9 cellular contexts compared by ENCODE assay signal in the genomic region with DNA sequence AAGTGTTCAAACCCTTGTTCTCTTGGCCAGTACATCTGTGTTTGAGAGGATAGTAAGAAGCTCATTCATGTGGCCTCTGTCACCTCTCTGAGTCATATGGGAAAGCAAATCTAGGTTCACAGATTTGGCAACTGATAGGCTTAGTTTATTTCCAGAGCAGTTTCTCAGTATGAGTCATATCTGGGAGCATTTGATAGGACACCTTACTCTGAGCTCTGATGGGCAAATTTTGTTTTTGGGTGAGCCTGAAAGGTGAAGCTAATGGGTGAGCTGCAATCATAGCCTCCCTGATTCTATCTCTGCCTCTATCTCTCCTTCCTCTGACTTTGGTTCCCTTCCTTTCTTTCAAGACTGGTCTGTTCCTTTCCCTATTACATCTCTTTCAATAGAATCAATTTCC.
DNase-seq lines count a peak whose midpoint lies in the region; ATAC-seq and TF ChIP-seq lines count a peak whose summit lies in the region.
"Had no signal": no experiment of that assay in that cellular context is flagged by ENCODE, and none has a peak within 500 bp of the region (broad histone marks: within the 10 kb centered on the region; RNA-seq: fewer than 3 reads in every experiment).

No MANE protein-coding gene starts in this region.

- peaks cover 4% of the 10 kb centered on the region for H3K9me3 ChIP-seq in PC-9 (ENCODE audit: insufficient read depth, low read depth)
- peaks cover 0 to 3% (median 0%) of the 10 kb centered on the region in 4 donors for H3K9me3 ChIP-seq in upper lobe of left lung
- no peaks in the 10 kb centered on the region for H3K9me3 ChIP-seq in aorta (ENCODE audit: control insufficient read depth, low read length)

- CTCF ChIA-PET in PC-9 (lab: Charles Lee): interaction anchor here (0.6 kb wide), 1 partner anchor 133 kb away, joined by 4 read pairs; no protein-coding TSS in a partner anchor

- intact Hi-C loops in PC-9 (cut with micrococcal nuclease; ENCODE audit: unreplicated experiment) (no loop called here), aorta (cut with DNase I) (no loop called here)

- H3K27me3 ChIP-seq in PC-9 (ENCODE audit: insufficient read depth, low read depth) (no peaks in the 10 kb centered on the region), upper lobe of left lung (no peaks in the 10 kb centered on the region), aorta (ENCODE audit: control insufficient read depth in 1 of 2, insufficient read depth in 2 of 2, low read length in 1 of 2) (no peaks in the 10 kb centered on the region)

- H3K27ac ChIP-seq in PC-9 (no peak overlapping the region), upper lobe of left lung (no peak overlapping the region), aorta (ENCODE audit: low read depth in 1 of 2, low read length in 2 of 2) (no peak overlapping the region)

- H3K79me2 ChIP-seq in PC-9 (ENCODE audit: low read depth): no peaks in the 10 kb centered on the region

- POLR2A ChIA-PET in PC-9 (lab: Charles Lee; ENCODE audit: unreplicated experiment): no interaction called here

- no peaks in the 10 kb centered on the region for H4K20me1 ChIP-seq in PC-9 (ENCODE audit: insufficient read depth)

- TF ChIP-seq POLR2A in upper lobe of left lung (IDR thresholded peaks at IDR 0.05): no peak

- no peak overlapping the region for H3K4me3 ChIP-seq in PC-9
- no peak overlapping the region for H3K4me3 ChIP-seq in upper lobe of left lung
- H3K4me3 ChIP-seq in aorta (ENCODE audit: low read length in 2 of 2): no peak overlapping the region

- DNase-seq in PC-9 (peak in 1 of 2 experiments; percentile 89), glomerular visceral epithelial cell (ENCODE audit: extremely low spot score) (peak; percentile 35), NCI-H2029 treated with DMSO at 0.1 percent for 48 hours (lab: John Stamatoyannopoulos, UW) (no peak), retina (no peak), upper lobe of left lung (no peak), aorta (no peak)
- DNase-seq: naive B cell had no signal

- BruUV-seq in PC-9 (replicated peaks; lab: Mats Ljungman, UMichigan): no TSS peak

- ATAC-seq in GM18867 (IDR thresholded peaks at IDR 0.05; ENCODE audit: unreplicated experiment): peak; percentile 95
- ATAC-seq in HG02588 (IDR thresholded peaks at IDR 0.05; ENCODE audit: unreplicated experiment): peak; percentile 96
- ATAC-seq in upper lobe of left lung (ENCODE audit: low FRiP score in 2 of 2): no peak
- ATAC-seq in aorta (ENCODE audit: low FRiP score): no peak

- no peaks in the 10 kb centered on the region for H3K36me3 ChIP-seq in PC-9 (ENCODE audit: low read depth)
- no peaks in the 10 kb centered on the region for H3K36me3 ChIP-seq in upper lobe of left lung
- H3K36me3 ChIP-seq in aorta (ENCODE audit: control insufficient read depth in 1 of 2, insufficient read depth in 2 of 2, low read length in 1 of 2): no peaks in the 10 kb centered on the region

- peaks cover 9% of the 10 kb centered on the region for H3K4me1 ChIP-seq in PC-9 (replicated peaks; ENCODE audit: insufficient read depth)
- H3K4me1 ChIP-seq in upper lobe of left lung: peaks cover 0 to 4% (median 0%) of the 10 kb centered on the region in 4 donors
- no peaks in the 10 kb centered on the region for H3K4me1 ChIP-seq in aorta (ENCODE audit: control insufficient read depth in 1 of 2, insufficient read depth in 2 of 2, low read length in 2 of 2)

- H3K4me2 ChIP-seq in PC-9: peak overlapping the region; percentile 4; the same call in 1 of the 2 replicates

- TF ChIP-seq EP300 in upper lobe of left lung (IDR thresholded peaks at IDR 0.05): no peak

- H3K9me2 ChIP-seq in PC-9 (ENCODE audit: insufficient read depth): no peaks in the 10 kb centered on the region

- H3F3A ChIP-seq in PC-9 (ENCODE audit: insufficient read depth, low read depth): no peaks in the 10 kb centered on the region; the same call in 1 of the 2 replicates

- H2AFZ ChIP-seq in PC-9: no peak overlapping the region

- no peak for TF ChIP-seq CTCF in PC-9 (conservative IDR thresholded peaks at IDR 0.05)
- no peak for TF ChIP-seq CTCF in upper lobe of left lung (IDR thresholded peaks at IDR 0.05)

Comparison
In these comparisons a context has a peak if more than half of its experiments do, and no peak if none do; other contexts are left out.
1. ATAC-seq: peak in GM18867 (single experiment) and HG02588 (single experiment); none in upper lobe of left lung (0 of 2) and aorta (single experiment).